12 cellular contexts compared by ENCODE assay signal in the genomic region with DNA sequence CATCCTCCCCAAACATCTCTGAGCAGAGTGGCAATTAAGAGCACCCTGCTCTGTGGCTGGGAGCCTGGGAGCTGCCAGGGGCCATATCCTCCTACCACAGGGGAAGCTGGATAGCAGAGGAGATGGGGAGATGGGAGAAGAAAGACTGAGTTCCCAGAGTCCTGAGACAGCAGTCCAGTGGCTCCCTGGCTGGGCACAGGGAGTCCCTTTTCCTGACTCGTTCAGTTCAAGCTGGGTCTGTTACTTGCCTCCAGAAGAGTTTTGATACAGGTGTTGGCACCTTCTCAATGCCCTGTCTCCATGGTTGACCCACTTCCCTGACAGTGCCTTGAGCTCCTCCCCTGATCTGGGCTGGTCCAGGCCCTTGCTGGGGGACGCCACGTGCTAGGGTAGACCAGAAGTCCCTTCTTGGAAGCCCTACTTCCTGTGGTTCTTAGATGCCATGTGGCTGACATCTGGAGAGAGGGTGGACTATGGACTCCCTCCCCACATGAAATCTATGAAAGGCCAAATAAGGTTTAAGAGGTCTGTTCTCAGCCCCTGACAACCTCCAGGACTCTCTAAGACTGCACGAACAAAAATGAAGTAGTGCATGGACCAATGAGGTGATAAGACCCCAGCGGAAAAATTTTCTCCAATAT.
DNase-seq lines count a peak whose midpoint lies in the region; ATAC-seq and TF ChIP-seq lines count a peak whose summit lies in the region.
"Had no signal": no experiment of that assay in that cellular context is flagged by ENCODE, and none has a peak within 500 bp of the region (broad histone marks: within the 10 kb centered on the region; RNA-seq: fewer than 3 reads in every experiment).

No MANE protein-coding gene starts in this region.

- CTCF ChIA-PET in activated CD4-positive, alpha-beta memory T cell treated with anti-CD3 and anti-CD28 coated beads, Interleukin-2, amount 10 ng/mL, durations not matched to agents 7 days and 5 days (lab: Charles Lee) = no interaction called here

- H3K9ac ChIP-seq in BLaER1 treated with 17β-estradiol and CSF1 and Interleukin-3, amounts not matched to agents 10 nM and 100 nM = peak overlapping the region in 2 of 11 experiments; percentile 93; a peak in 2 of 22 replicates
- H3K9ac ChIP-seq in trophoblast cell (ENCODE audit: low read length) = no peak overlapping the region

- peak overlapping the region; percentile 20 for H2AK5ac ChIP-seq in trophoblast cell (ENCODE audit: low read length)

- H4K20me1 ChIP-seq in BLaER1 treated with 17β-estradiol and CSF1 and Interleukin-3, amounts not matched to agents 10 nM and 100 nM = no peaks in the 10 kb centered on the region

- peak overlapping the region; percentile 51 for H2BK12ac ChIP-seq in trophoblast cell (ENCODE audit: low read length)

- H3K4ac ChIP-seq in trophoblast cell (ENCODE audit: low read depth, low read length) = no peak overlapping the region

- H3K4me1 Mint-ChIP-seq in activated CD4-positive, alpha-beta memory T cell treated with anti-CD3 and anti-CD28 coated beads, Interleukin-2, amount 10 ng/mL, durations not matched to agents 7 days and 5 days = peaks cover 75% of the 10 kb centered on the region

- H3K27ac Mint-ChIP-seq in activated CD4-positive, alpha-beta memory T cell treated with anti-CD3 and anti-CD28 coated beads, Interleukin-2, amount 10 ng/mL, durations not matched to agents 7 days and 5 days = peak overlapping the region; percentile 98

- no peak overlapping the region for H2AFZ ChIP-seq in trophoblast cell (ENCODE audit: insufficient read depth, low read length, poor library complexity)

- H3K9me3 Mint-ChIP-seq in activated CD4-positive, alpha-beta memory T cell treated with anti-CD3 and anti-CD28 coated beads, Interleukin-2, amount 10 ng/mL, durations not matched to agents 7 days and 5 days = peaks cover 16% of the 10 kb centered on the region

- H3K79me1 ChIP-seq in trophoblast cell (ENCODE audit: low read length) = peaks cover 16% of the 10 kb centered on the region

- no CpG with 5 or more reads among the region's 5 CpGs for WGBS in trophoblast cell (ENCODE audit: extremely low coverage, insufficient coverage, insufficient read length)

- peaks cover 4% of the 10 kb centered on the region for H3K79me2 ChIP-seq in trophoblast cell (ENCODE audit: control insufficient read depth, insufficient read depth, low read length, poor library complexity)

- H3K4me3 Mint-ChIP-seq in activated CD4-positive, alpha-beta memory T cell treated with anti-CD3 and anti-CD28 coated beads, Interleukin-2, amount 10 ng/mL, durations not matched to agents 7 days and 5 days = no peak overlapping the region

- no peak overlapping the region for H4K12ac ChIP-seq in trophoblast cell (ENCODE audit: low read depth, low read length)

- H3K4me1 ChIP-seq in BLaER1 treated with 17β-estradiol and CSF1 and Interleukin-3, amounts not matched to agents 10 nM and 100 nM = peaks cover 49 to 87% (median 54%) of the 10 kb centered on the region in 10 experiments
- H3K4me1 ChIP-seq in left ventricle myocardium inferior (peaks cover 67% of the 10 kb centered on the region), trophoblast cell (ENCODE audit: control insufficient read depth in 1 of 2, insufficient read depth in 2 of 2, low read length in 2 of 2) (peaks cover 5 to 11% of the 10 kb centered on the region in 2 experiments)

- H3K9me3 ChIP-seq in BLaER1 treated with 17β-estradiol and CSF1 and Interleukin-3, amounts not matched to agents 10 nM and 100 nM (replicated peaks in 1 of 11) = peaks cover 1 to 25% (median 15%) of the 10 kb centered on the region in 11 experiments; a peak in 20 of 22 replicates
- H3K9me3 ChIP-seq in left ventricle myocardium inferior (replicated peaks) (peaks cover 2% of the 10 kb centered on the region), trophoblast cell (ENCODE audit: insufficient read depth, low read depth, low read length) (no peaks in the 10 kb centered on the region)

- POLR2A ChIA-PET in activated CD4-positive, alpha-beta memory T cell treated with anti-CD3 and anti-CD28 coated beads, Interleukin-2, amount 10 ng/mL, durations not matched to agents 7 days and 5 days (lab: Charles Lee) = interaction anchor here (1.3 to 6.7 kb wide), 5 partner anchors 13 to 228 kb away, joined by 6 to 167 read pairs (median 54); partner anchors contain the start of gene NFIL3

- H4K8ac ChIP-seq in trophoblast cell (ENCODE audit: low read depth, low read length) = no peak overlapping the region

- peak overlapping the region; percentile 85 to 97 (median 93); a peak in 20 of 22 replicates for H3K4me2 ChIP-seq in BLaER1 treated with 17β-estradiol and CSF1 and Interleukin-3, amounts not matched to agents 10 nM and 100 nM
- H3K4me2 ChIP-seq in trophoblast cell (ENCODE audit: low read length) = no peak overlapping the region

- no peaks in the 10 kb centered on the region for H3K36me3 ChIP-seq in BLaER1 treated with 17β-estradiol and CSF1 and Interleukin-3, amounts not matched to agents 10 nM and 100 nM
- no peaks in the 10 kb centered on the region for H3K36me3 ChIP-seq in left ventricle myocardium inferior
- H3K36me3 ChIP-seq in trophoblast cell (ENCODE audit: control insufficient read depth in 1 of 2, insufficient read depth in 2 of 2, low read length in 2 of 2) = no peaks in the 10 kb centered on the region

- H3K14ac ChIP-seq in trophoblast cell (ENCODE audit: low read length) = no peak overlapping the region

- H3K18ac ChIP-seq in trophoblast cell (ENCODE audit: low read length) = peak overlapping the region; percentile 38

- peak; percentile 15 for DNase-seq in activated CD4-positive, alpha-beta memory T cell treated with anti-CD3 and anti-CD28 coated beads, Interleukin-2, amount 10 ng/mL, durations not matched to agents 7 days and 5 days
- no peak for DNase-seq in left ventricle myocardium inferior
- DNase-seq in trophoblast cell = no peak
- no peak for DNase-seq in HuH-7.5 (ENCODE audit: low spot score)
- no peak for DNase-seq in NCI-H1694 treated with DMSO at 0.1 percent for 48 hours (lab: John Stamatoyannopoulos, UW)
- DNase-seq in SW 1271 (lab: John Stamatoyannopoulos, UW) = no peak
- DNase-seq: CD4-positive, CD25-positive, alpha-beta regulatory T cell; erythroblast; GOT3; NCI-H2029 treated with DMSO at 0.1 percent for 48 hours had no signal

- peak overlapping the region in 9 of 11 experiments; percentile 38 to 99 (median 97); a peak in 14 of 22 replicates for H3K27ac ChIP-seq in BLaER1 treated with 17β-estradiol and CSF1 and Interleukin-3, amounts not matched to agents 10 nM and 100 nM
- peak overlapping the region; percentile 100 for H3K27ac ChIP-seq in left ventricle myocardium inferior (replicated peaks)
- H3K27ac ChIP-seq in trophoblast cell (ENCODE audit: low read depth, low read length) = no peak overlapping the region

- TF ChIP-seq CTCF in left ventricle myocardium inferior (IDR thresholded peaks at IDR 0.05; ENCODE audit: borderline replicate concordance) = no peak

- H3K4me3 ChIP-seq in BLaER1 treated with 17β-estradiol and CSF1 and Interleukin-3, amounts not matched to agents 10 nM and 100 nM = no peak overlapping the region
- H3K4me3 ChIP-seq in left ventricle myocardium inferior = no peak overlapping the region
- no peak overlapping the region for H3K4me3 ChIP-seq in trophoblast cell (ENCODE audit: low read depth, low read length)

- H2BK120ac ChIP-seq in trophoblast cell (ENCODE audit: insufficient read depth, low read length, poor library complexity) = peak overlapping the region; percentile 38

- peaks cover 33% of the 10 kb centered on the region for H3K36me3 Mint-ChIP-seq in activated CD4-positive, alpha-beta memory T cell treated with anti-CD3 and anti-CD28 coated beads, Interleukin-2, amount 10 ng/mL, durations not matched to agents 7 days and 5 days (ENCODE audit: low read depth)

- peak overlapping the region; percentile 4 for H4K91ac ChIP-seq in trophoblast cell (ENCODE audit: low read depth, low read length)

- H3K27me3 ChIP-seq in BLaER1 treated with 17β-estradiol and CSF1 and Interleukin-3, amounts not matched to agents 10 nM and 100 nM = no peaks in the 10 kb centered on the region
- no peaks in the 10 kb centered on the region for H3K27me3 ChIP-seq in left ventricle myocardium inferior (ENCODE audit: low read depth)
- no peaks in the 10 kb centered on the region for H3K27me3 ChIP-seq in trophoblast cell (ENCODE audit: insufficient read depth, low read length)

- H2BK5ac ChIP-seq in trophoblast cell (ENCODE audit: low read depth, low read length, poor library complexity) = no peak overlapping the region

- intact Hi-C loops in left ventricle myocardium inferior (cut with micrococcal nuclease) = no loop called here

- H3K23ac ChIP-seq in trophoblast cell (ENCODE audit: low read length) = no peak overlapping the region

- no peak for ATAC-seq in GM19328 (IDR thresholded peaks at IDR 0.05; ENCODE audit: unreplicated experiment)

- no peaks in the 10 kb centered on the region for H3K27me3 Mint-ChIP-seq in activated CD4-positive, alpha-beta memory T cell treated with anti-CD3 and anti-CD28 coated beads, Interleukin-2, amount 10 ng/mL, durations not matched to agents 7 days and 5 days
